In the genomic region with DNA sequence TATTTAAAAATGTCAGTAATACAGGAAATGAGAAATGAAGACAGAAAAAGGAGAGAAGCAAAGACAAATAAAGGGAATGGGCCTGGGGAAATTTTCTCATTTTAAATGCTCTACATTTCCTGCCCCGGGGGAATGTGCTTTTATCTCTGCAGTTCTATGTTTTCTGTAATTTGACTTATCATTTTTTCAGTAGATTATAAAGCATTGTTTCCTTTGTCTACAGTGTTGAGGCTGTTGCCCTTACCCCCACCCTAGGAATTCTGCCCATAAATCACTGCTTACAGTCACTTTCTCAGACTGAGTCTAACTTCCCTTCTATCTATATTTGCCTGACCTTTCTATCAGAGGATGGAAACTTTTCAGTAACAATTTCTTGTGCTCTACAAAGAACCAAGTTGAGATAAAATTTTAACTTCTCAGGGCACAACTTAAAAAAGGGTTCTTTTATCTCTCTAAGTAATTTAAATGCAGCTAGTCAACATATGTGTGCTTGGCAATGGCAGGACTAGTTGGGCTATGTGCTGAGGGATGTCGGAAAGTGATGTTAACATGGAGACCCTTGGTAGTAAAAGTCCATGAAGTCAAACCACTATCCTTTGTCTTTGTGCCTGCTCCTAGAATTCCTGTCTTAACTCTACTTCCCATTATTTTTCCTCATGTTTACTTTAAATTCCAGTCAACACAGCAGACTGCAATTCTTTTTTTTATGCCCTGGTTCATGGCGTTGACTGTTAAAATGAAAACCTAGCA, we compare ENCODE assay signal across 1 cellular context.
TF ChIP-seq lines count a peak whose summit lies in the region.

No MANE protein-coding gene starts in this region.

TF ChIP-seq in GM23338, 12 proteins besides CTCF, POLR2A, EP300 and RAD21 (continued from another document):
- no peak for TF ChIP-seq ZNF462 (CRISPR knock-in tag; IDR thresholded peaks at IDR 0.05)
